17 cellular contexts compared by ENCODE assay signal in the genomic region with DNA sequence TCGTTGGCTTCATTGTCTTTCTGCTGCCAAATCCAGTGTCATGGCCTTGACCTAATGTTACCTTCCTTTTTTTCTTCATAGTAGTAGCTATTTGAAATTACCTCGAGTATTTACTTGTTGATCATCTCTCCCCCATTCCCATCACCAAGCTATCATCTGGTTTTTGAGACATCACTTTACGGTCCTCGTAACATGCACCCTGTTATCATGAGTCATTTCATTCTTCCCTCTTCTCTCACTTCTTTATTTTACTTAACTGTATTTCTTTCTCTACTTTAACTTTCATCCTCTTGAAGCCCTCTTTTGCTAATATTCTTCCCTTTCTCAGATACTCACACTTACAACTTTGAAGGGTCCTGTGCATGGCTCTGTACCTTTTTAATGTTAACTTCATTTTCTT.
"Had no signal": no experiment of that assay in that cellular context is flagged by ENCODE, and none has a peak within 500 bp of the region (broad histone marks: within the 10 kb centered on the region; RNA-seq: fewer than 3 reads in every experiment).

No MANE protein-coding gene starts in this region.

- H3K27me3 ChIP-seq: gastrocnemius medialis, hepatocyte, neural progenitor cell, ovary, stomach had no signal

- H3K4me1 Mint-ChIP-seq: brain, neural progenitor cell had no signal

- DNase-seq: activated CD4-positive, alpha-beta T cell treated with anti-CD3 and anti-CD28 coated beads for 4 hours; activated CD8-positive, alpha-beta memory T cell treated with anti-CD3 and anti-CD28 coated beads, Interleukin-2, amount 10 ng/mL, durations not matched to agents 7 days and 5 days; activated naive CD4-positive, alpha-beta T cell; amniotic stem cell; effector memory CD4-positive, alpha-beta T cell; gastrocnemius medialis; left ventricle myocardium superior; mesenchymal stem cell; ovary; stimulated activated CD4-positive, alpha-beta T cell treated with anti-CD3 and anti-CD28 coated beads, Interleukin-4, amount 100 ng/mL, for 1 hour; stimulated activated CD8-positive, alpha-beta memory T cell treated with anti-CD3 and anti-CD28 coated beads, Interleukin-4, amount 100 ng/mL, for 48 hours; stomach; WERI-Rb-1 had no signal

- H3K9me3 ChIP-seq: gastrocnemius medialis, ovary, stomach had no signal

- H3K4me1 ChIP-seq: neural progenitor cell had no signal

- H2AFZ ChIP-seq: hepatocyte, neural progenitor cell had no signal

- H3K9me3 Mint-ChIP-seq: brain, neural progenitor cell had no signal

- H3K27me3 Mint-ChIP-seq: activated CD8-positive, alpha-beta memory T cell treated with anti-CD3 and anti-CD28 coated beads, Interleukin-2, amount 10 ng/mL, durations not matched to agents 7 days and 5 days; brain had no signal

- H3K27ac Mint-ChIP-seq: brain, neural progenitor cell had no signal

- ATAC-seq: activated CD8-positive, alpha-beta memory T cell treated with anti-CD3 and anti-CD28 coated beads, Interleukin-2, amount 10 ng/mL, durations not matched to agents 7 days and 5 days; gastrocnemius medialis; left ventricle myocardium superior had no signal

- H3K9ac ChIP-seq: neural progenitor cell had no signal

- H3K4me3 ChIP-seq: gastrocnemius medialis, hepatocyte, neural progenitor cell, ovary, stomach had no signal

- H3K4me2 ChIP-seq: hepatocyte, neural progenitor cell had no signal

- H3K27ac ChIP-seq: epithelial cell of prostate, gastrocnemius medialis, hepatocyte, neural progenitor cell, ovary, stomach, WERI-Rb-1 had no signal

- H3K79me2 ChIP-seq: hepatocyte had no signal

- H3K4me3 Mint-ChIP-seq: activated CD8-positive, alpha-beta memory T cell treated with anti-CD3 and anti-CD28 coated beads, Interleukin-2, amount 10 ng/mL, durations not matched to agents 7 days and 5 days; brain; neural progenitor cell had no signal

- H3K36me3 ChIP-seq: ovary had no signal
